ENCODE assay signal across 8 cellular contexts in genomic region chr11:110296226-110297081, GRCh38. TPM values are rescaled to one million over a fixed set of nuclear protein-coding genes. Genes with fewer than 3 reads are reported as not detected.
A peak's percentile ranks its signal among the peaks of the same experiment; 100 is the strongest.
DNase-seq lines count a peak whose midpoint lies in the region; ATAC-seq and TF ChIP-seq lines count a peak whose summit lies in the region.

RDX (minus strand) TSS chr11:110296614; CDS start chr11:110279692, 16,922 bp downstream.

- CTCF ChIA-PET in BJ (lab: Yijun Ruan, JAX), result interaction anchor here (0.8 to 1.1 kb wide), 2 partner anchors 10 to 14 kb away, joined by 3 to 4 read pairs; no protein-coding TSS in a partner anchor
- CTCF ChIA-PET in activated CD8-positive, alpha-beta T cell treated with anti-CD3 and anti-CD28 coated beads for 36 hours (lab: Charles Lee), result interaction anchor here (0.7 to 1.8 kb wide), 7 partner anchors 35 to 136 kb away, joined by 3 to 5 read pairs (median 3); no protein-coding TSS in a partner anchor

- H3K4me1 ChIP-seq in effector memory CD4-positive, alpha-beta T cell (ENCODE audit: control insufficient read depth, insufficient read depth, low read length, poor library complexity, severe bottlenecking), result no peaks in the 10 kb centered on the region
- H3K4me1 ChIP-seq in lung (ENCODE audit: control insufficient read depth in 2 of 2, insufficient read depth in 2 of 2, low read length in 2 of 2), result peaks cover 6 to 12% of the 10 kb centered on the region in 2 donors

- no peaks in the 10 kb centered on the region for H3K9me3 ChIP-seq in effector memory CD4-positive, alpha-beta T cell (ENCODE audit: control insufficient read depth, low read length)
- H3K9me3 ChIP-seq in lung (ENCODE audit: control insufficient read depth in 2 of 2, insufficient read depth in 1 of 2, low read length in 1 of 2), result peaks cover 0 to 2% of the 10 kb centered on the region in 2 donors

- intact Hi-C loops in activated CD8-positive, alpha-beta T cell treated with anti-CD3 and anti-CD28 coated beads for 36 hours (cut with micrococcal nuclease), result loop anchor here (5.0 kb wide), 2 partner anchors 51 to 131 kb away; partner anchors contain the start of gene FDX1

- peak within 1 kb of the TSS; percentile 92 for H3K4me3 ChIP-seq in BJ (ENCODE audit: low read depth, low read length)
- H3K4me3 ChIP-seq in effector memory CD4-positive, alpha-beta T cell (ENCODE audit: insufficient read depth, low read depth, low read length, poor library complexity, severe bottlenecking), result peak within 1 kb of the TSS; percentile 97
- peak within 1 kb of the TSS; percentile 84 for H3K4me3 ChIP-seq in lung

- POLR2A ChIA-PET in BJ (lab: Charles Lee), result no interaction called here
- POLR2A ChIA-PET in activated CD8-positive, alpha-beta T cell treated with anti-CD3 and anti-CD28 coated beads for 36 hours (lab: Charles Lee), result interaction anchor here (0.6 to 1.4 kb wide), 4 partner anchors 33 to 53 kb away, joined by 3 read pairs; no protein-coding TSS in a partner anchor

- H3K9me3 Mint-ChIP-seq in activated CD8-positive, alpha-beta T cell treated with anti-CD3 and anti-CD28 coated beads for 36 hours, result peaks cover 3% of the 10 kb centered on the region

- peak within 1 kb of the TSS; percentile 82 for H3K4me3 Mint-ChIP-seq in activated CD8-positive, alpha-beta T cell treated with anti-CD3 and anti-CD28 coated beads for 36 hours

- peaks cover 8% of the 10 kb centered on the region for H3K36me3 Mint-ChIP-seq in activated CD8-positive, alpha-beta T cell treated with anti-CD3 and anti-CD28 coated beads for 36 hours (ENCODE audit: low read depth)

- peak within 1 kb of the TSS; percentile 87 for H3K27ac Mint-ChIP-seq in activated CD8-positive, alpha-beta T cell treated with anti-CD3 and anti-CD28 coated beads for 36 hours

- H3K27me3 Mint-ChIP-seq in activated CD8-positive, alpha-beta T cell treated with anti-CD3 and anti-CD28 coated beads for 36 hours, result no peaks in the 10 kb centered on the region

- DNase-seq in BJ (ENCODE audit: low read depth) (no peak), NCI-H526 treated with DMSO at 0.1 percent for 48 hours (lab: John Stamatoyannopoulos, UW) (peak; percentile 96), lung (ENCODE audit: low spot score) (peak; percentile 83)
- DNase-seq in activated CD8-positive, alpha-beta T cell treated with anti-CD3 and anti-CD28 coated beads for 36 hours, result peak; percentile 55
- peak; percentile 41 to 56 (median 56) for DNase-seq in effector memory CD4-positive, alpha-beta T cell
- peak; percentile 21 to 68 (median 22) for DNase-seq in stimulated activated CD4-positive, alpha-beta T cell treated with anti-CD3 and anti-CD28 coated beads, TNF-alpha, amount 100 ng/mL, for 24 hours (ENCODE audit: low read depth in 3 of 3)

- H3K4me1 Mint-ChIP-seq in activated CD8-positive, alpha-beta T cell treated with anti-CD3 and anti-CD28 coated beads for 36 hours (ENCODE audit: low read depth), result peaks cover 37% of the 10 kb centered on the region

- peak within 1 kb of the TSS; percentile 44 for H3K27ac ChIP-seq in effector memory CD4-positive, alpha-beta T cell (ENCODE audit: insufficient read depth, low read length, poor library complexity, severe bottlenecking)
- H3K27ac ChIP-seq in lung (ENCODE audit: low read depth in 1 of 2, low read length in 1 of 2), result peak within 1 kb of the TSS; percentile 97 to 99

- WGBS in lung, 2 donors, result 0 to 1% methylated on average over 75 to 113 of the region's 113 CpGs

- H3K36me3 ChIP-seq in BJ (ENCODE audit: control insufficient read depth, insufficient read depth, low read length), result no peaks in the 10 kb centered on the region
- no peaks in the 10 kb centered on the region for H3K36me3 ChIP-seq in effector memory CD4-positive, alpha-beta T cell (ENCODE audit: control insufficient read depth, insufficient read depth, low read length)
- no peaks in the 10 kb centered on the region for H3K36me3 ChIP-seq in lung (ENCODE audit: control insufficient read depth in 2 of 2, insufficient read depth in 2 of 2, low read length in 2 of 2)

- H3K27me3 ChIP-seq in BJ (ENCODE audit: control insufficient read depth, insufficient read depth, low read length) (no peaks in the 10 kb centered on the region), lung (ENCODE audit: control insufficient read depth, insufficient read depth) (no peaks in the 10 kb centered on the region)
- H3K27me3 ChIP-seq in effector memory CD4-positive, alpha-beta T cell (replicated peaks; ENCODE audit: control insufficient read depth, insufficient read depth, low read length, poor library complexity, severe bottlenecking), result no peaks in the 10 kb centered on the region

- TF ChIP-seq CTCF in BJ (IDR thresholded peaks at IDR 0.05; ENCODE audit: insufficient read depth, low read depth, low read length), result no peak
- no peak for TF ChIP-seq CTCF in activated CD8-positive, alpha-beta T cell treated with anti-CD3 and anti-CD28 coated beads for 36 hours (IDR thresholded peaks at IDR 0.05)
- no peak for TF ChIP-seq CTCF in lung (IDR thresholded peaks at IDR 0.05; ENCODE audit: control extremely low read depth, extremely low read depth)

- ATAC-seq in GM19025 (IDR thresholded peaks at IDR 0.05; ENCODE audit: low read depth, unreplicated experiment) (peak; percentile 67), HG03175 (IDR thresholded peaks at IDR 0.05; ENCODE audit: unreplicated experiment) (peak; percentile 78), lung (ENCODE audit: insufficient read depth, low FRiP score) (peak; percentile 92)
- ATAC-seq in activated CD8-positive, alpha-beta T cell treated with anti-CD3 and anti-CD28 coated beads for 36 hours, result peak; percentile 72

RNA-seq across cellular contexts. Expression of gene RDX, which starts in this region (rescaled TPM):
- 23.4 and 56.3 TPM in 2 replicates for polyA plus RNA-seq in BJ (2011; rRNA removed)
- 22.8 and 33.0 TPM in 2 replicates for polyA minus RNA-seq in BJ (2011; rRNA and poly(A)+ RNA removed)
- 10 to 100 TPM; 37.8 to 41.2 TPM for total RNA-seq in activated CD8-positive, alpha-beta T cell treated with anti-CD3 and anti-CD28 coated beads for 36 hours
- 100 to 1,000 TPM in 1 of 2 donors, 10 to 100 TPM in 1; 78.2 to 144 TPM for total RNA-seq in lung
- polyA plus RNA-seq in lung, result 10 to 100 TPM; 21.8 to 40.2 TPM
